In genomic region chr7:33190688-33191304, GRCh38 we compare ENCODE assay signal across 1 cellular context.
TF ChIP-seq lines count a peak whose summit lies in the region.

No MANE protein-coding gene starts in this region.

TF ChIP-seq in GM23338, 12 proteins besides CTCF, POLR2A, EP300 and RAD21 (continued from another document):
- TF ChIP-seq ZNF462 (CRISPR knock-in tag; IDR thresholded peaks at IDR 0.05) (no peak), NANOG (IDR thresholded peaks at IDR 0.05; ENCODE audit: borderline replicate concordance) (no peak), ZNF331 (CRISPR knock-in tag; IDR thresholded peaks at IDR 0.05; ENCODE audit: low read depth) (no peak), JUNB (IDR thresholded peaks at IDR 0.05; ENCODE audit: unreplicated experiment) (no peak)
